ENCODE assay signal across 2 cellular contexts in genomic region chr2:188969236-188970032, GRCh38.
A peak's percentile ranks its signal among the peaks of the same experiment; 100 is the strongest.
TF ChIP-seq lines count a peak whose summit lies in the region.

No MANE protein-coding gene starts in this region.

TF ChIP-seq in IMR-90, 13 proteins besides CTCF, POLR2A, EP300 and RAD21:
- TF ChIP-seq NFE2L2 (IDR thresholded peaks at IDR 0.05; ENCODE audit: low read depth, low read length) (no peak), MAFK (IDR thresholded peaks at IDR 0.05; ENCODE audit: low read depth, low read length) (peak; percentile 71), MAZ (IDR thresholded peaks at IDR 0.05; ENCODE audit: borderline replicate concordance, low read depth, low read length) (no peak), BHLHE40 (IDR thresholded peaks at IDR 0.05; ENCODE audit: low read depth, low read length) (no peak), RFX5 (IDR thresholded peaks at IDR 0.05; ENCODE audit: low read depth, low read length) (no peak), CHD1 (IDR thresholded peaks at IDR 0.05; ENCODE audit: low read depth, low read length) (no peak), RCOR1 (IDR thresholded peaks at IDR 0.05; ENCODE audit: insufficient replicate concordance, low read length) (no peak), ELK1 (IDR thresholded peaks at IDR 0.05; ENCODE audit: borderline replicate concordance, low read depth, low read length) (no peak), FOS (IDR thresholded peaks at IDR 0.05; ENCODE audit: low read depth, low read length) (0 out of 2 replicates have a peak, but pooled peaks have one; percentile 19), USF2 (IDR thresholded peaks at IDR 0.05; ENCODE audit: low read depth, low read length) (no peak), MXI1 (IDR thresholded peaks at IDR 0.05; ENCODE audit: borderline replicate concordance, low read depth, low read length) (no peak), SMC3 (IDR thresholded peaks at IDR 0.05; ENCODE audit: low read depth, low read length) (no peak), CEBPB (IDR thresholded peaks at IDR 0.05; ENCODE audit: low read depth, low read length) (peak; percentile 40)

TF ChIP-seq in neural cell, 6 proteins besides CTCF, POLR2A, EP300 and RAD21:
- TF ChIP-seq REST (IDR thresholded peaks at IDR 0.05; ENCODE audit: borderline replicate concordance) (peak; percentile 29), POLR2AphosphoS5 (IDR thresholded peaks at IDR 0.05) (no peak), SMC3 (conservative IDR thresholded peaks at IDR 0.05; ENCODE audit: poor library complexity) (no peak)
